Comparison of ENCODE assay signal across 8 cellular contexts in genomic region chr1:150186438-150186788, GRCh38. TPM values are rescaled to one million over a fixed set of nuclear protein-coding genes. Genes with fewer than 3 reads are reported as not detected.
DNase-seq lines count a peak whose midpoint lies in the region; ATAC-seq, FAIRE-seq and TF ChIP-seq lines count a peak whose summit lies in the region.
"Not testable (repeated sequence)": the region's sequence is repeated elsewhere in the genome, so short reads cannot be mapped to it uniquely, and the experiment has no call there.

No MANE protein-coding gene starts in this region.

- H3K4me3 ChIP-seq in DND-41 (ENCODE audit: low read depth in 1 of 2, low read length in 2 of 2); OCI-LY7 (ENCODE audit: low read depth, low read length, poor library complexity, severe bottlenecking); coronary artery; small intestine (ENCODE audit: low read depth in 1 of 2, low read length in 2 of 2); tibial nerve: not testable (repeated sequence)
- peak overlapping the region; percentile 20 for H3K4me3 ChIP-seq in adipocyte (ENCODE audit: low read length)

- H3K4me1 ChIP-seq in DND-41 (ENCODE audit: insufficient read depth, low read length) (peaks cover 12% of the 10 kb centered on the region; the same call in 1 of the 2 replicates), OCI-LY7 (ENCODE audit: insufficient read depth, low read length, poor library complexity, severe bottlenecking) (peaks cover 11% of the 10 kb centered on the region), adipocyte (ENCODE audit: control insufficient read depth, insufficient read depth, low read length) (peaks cover 17% of the 10 kb centered on the region), tibial nerve (peaks cover 0 to 14% (median 7%) of the 10 kb centered on the region in 4 donors)
- H3K4me1 ChIP-seq in small intestine (ENCODE audit: control insufficient read depth in 2 of 2, insufficient read depth in 1 of 2, low read depth in 1 of 2, low read length in 1 of 2), result not testable (repeated sequence)

- TF ChIP-seq POLR2A in tibial nerve (IDR thresholded peaks at IDR 0.05), result not testable (repeated sequence)

- H3K4me3 Mint-ChIP-seq in naive B cell, result peak overlapping the region in 5 of 8 donors; percentile 27 to 87 (median 77)

- TF ChIP-seq EP300 in tibial nerve (IDR thresholded peaks at IDR 0.05), result not testable (repeated sequence)

- intact Hi-C loops in OCI-LY7 (cut with micrococcal nuclease; ENCODE audit: unreplicated experiment), result loop anchor here (5.0 kb wide), 1 partner anchor 294 kb away; no protein-coding TSS in a partner anchor

- CTCF ChIA-PET in OCI-LY7 (lab: Charles Lee; ENCODE audit: unreplicated experiment), result interaction anchor here (0.9 to 1.4 kb wide), 3 partner anchors 17 to 113 kb away, joined by 3 to 5 read pairs (median 3); no protein-coding TSS in a partner anchor

- H3K9me2 ChIP-seq in OCI-LY7 (ENCODE audit: insufficient read depth, low read length), result not testable (repeated sequence)

- 58 to 81% (median 62%) methylated on average over 7 of the region's 7 CpGs for WGBS in small intestine, 3 donors
- WGBS in tibial nerve, 2 donors, result 83 to 85% methylated on average over 7 of the region's 7 CpGs

- not testable (repeated sequence) for H3K27me3 Mint-ChIP-seq in naive B cell

- H3K79me2 ChIP-seq in DND-41 (ENCODE audit: insufficient read depth, low read length); OCI-LY7 (ENCODE audit: insufficient read depth, low read depth, low read length): not testable (repeated sequence)

- TF ChIP-seq CTCF in DND-41 (IDR thresholded peaks at IDR 0.05; ENCODE audit: borderline replicate concordance, extremely low read depth, low read length, poor library complexity, severe bottlenecking); OCI-LY7 (conservative IDR thresholded peaks at IDR 0.05; ENCODE audit: low read length); coronary artery (IDR thresholded peaks at IDR 0.05); tibial nerve (IDR thresholded peaks at IDR 0.05): not testable (repeated sequence)

- not testable (repeated sequence) for H3K36me3 ChIP-seq in DND-41 (ENCODE audit: insufficient read depth, low read length); OCI-LY7 (ENCODE audit: insufficient read depth, low read length); adipocyte (ENCODE audit: control insufficient read depth, insufficient read depth, low read length, severe bottlenecking); small intestine (ENCODE audit: control insufficient read depth in 2 of 2, insufficient read depth in 2 of 2, low read length in 2 of 2); tibial nerve

- H3K9me3 Mint-ChIP-seq in naive B cell, result not testable (repeated sequence)

- H3K27me3 ChIP-seq in DND-41 (ENCODE audit: insufficient read depth, low read length, poor library complexity); adipocyte (replicated peaks; ENCODE audit: control insufficient read depth, insufficient read depth, low read length); layer of hippocampus (ENCODE audit: control insufficient read depth, insufficient read depth, low read length); small intestine (ENCODE audit: control insufficient read depth in 2 of 2, insufficient read depth in 2 of 2, low read length in 2 of 2); tibial nerve: not testable (repeated sequence)

- not testable (repeated sequence) for H3K9ac ChIP-seq in DND-41 (ENCODE audit: low read depth, low read length)
- peak overlapping the region; percentile 82 for H3K9ac ChIP-seq in adipocyte (ENCODE audit: low read length)

- peak overlapping the region in 4 of 6 donors; percentile 29 to 98 (median 68) for H3K27ac Mint-ChIP-seq in naive B cell

- H3K4me1 Mint-ChIP-seq in naive B cell, result peaks cover 6 to 15% (median 8%) of the 10 kb centered on the region in 3 donors

- not testable (repeated sequence) for H3K9me3 ChIP-seq in DND-41 (ENCODE audit: insufficient read depth, low read length, severe bottlenecking); OCI-LY7 (ENCODE audit: low read length); adipocyte (ENCODE audit: control insufficient read depth, low read length); small intestine (ENCODE audit: control insufficient read depth, low read depth); tibial nerve

- ATAC-seq in DND-41 (ENCODE audit: insufficient read depth, low read depth); naive B cell (ENCODE audit: low read depth in 2 of 2): not testable (repeated sequence)

- H2AFZ ChIP-seq in DND-41 (ENCODE audit: low read depth, low read length) (0 out of 2 replicates have a peak overlapping the region, but pooled peaks have one; percentile 35), OCI-LY7 (ENCODE audit: low read length) (peak overlapping the region; percentile 39; the same call in 1 of the 2 replicates)

- not testable (repeated sequence) for H3K36me3 Mint-ChIP-seq in naive B cell

- DNase-seq in DND-41; OCI-LY7 (ENCODE audit: low spot score); adipocyte (ENCODE audit: low read depth); coronary artery (ENCODE audit: low spot score); naive B cell; tibial nerve (ENCODE audit: low spot score in 2 of 2): not testable (repeated sequence)
- peak; percentile 33 for DNase-seq in small intestine

- H3K4me2 ChIP-seq in DND-41 (ENCODE audit: insufficient read depth, low read length); OCI-LY7 (ENCODE audit: low read length): not testable (repeated sequence)

- not testable (repeated sequence) for H4K20me1 ChIP-seq in DND-41 (ENCODE audit: insufficient read depth, low read length); OCI-LY7 (ENCODE audit: insufficient read depth, low read length)

- not testable (repeated sequence) for H3K27ac ChIP-seq in DND-41 (ENCODE audit: low read length); OCI-LY7 (ENCODE audit: low read depth, low read length, poor library complexity, severe bottlenecking); small intestine (ENCODE audit: low read depth in 1 of 2, low read length in 1 of 2)
- peak overlapping the region; percentile 50 to 77 for H3K27ac ChIP-seq in coronary artery
- peak overlapping the region; percentile 46 for H3K27ac ChIP-seq in layer of hippocampus (ENCODE audit: low read depth, low read length)
- H3K27ac ChIP-seq in tibial nerve, result peak overlapping the region in 3 of 4 donors; percentile 35 to 88 (median 69)

- FAIRE-seq in small intestine (lab: Jason Lieb, UNC), result not testable (repeated sequence)

- POLR2A ChIA-PET in OCI-LY7 (lab: Charles Lee), result interaction anchor here (0.7 to 1.7 kb wide), 4 partner anchors 8 to 299 kb away, joined by 3 to 18 read pairs (median 4); a partner anchor contains a TSS

- not testable (repeated sequence) for BruUV-seq in OCI-LY7 (replicated peaks; lab: Mats Ljungman, UMichigan)

RNA-seq across cellular contexts. Expression of gene PLEKHO1, which starts 36.7 kb away (rescaled TPM):
- 122 and 127 TPM in 2 replicates for total RNA-seq in OCI-LY7 (2014; rRNA removed; shearing (Covaris generic))
- total RNA-seq in OCI-LY7 (2022) (75.5 and 82.4 TPM in 2 replicates), tibial nerve (10 to 100 TPM; 37.8 to 55.2 (median 39.9) TPM)
- polyA plus RNA-seq in naive B cell (ENCODE audit: low read depth in 6 of 6) (10 to 100 TPM; 64.9 to 97.5 (median 84.0) TPM), small intestine (10 to 100 TPM in 2 of 3 donors, 1 to 10 TPM in 1; 8.1 to 38.4 (median 29.8) TPM)

RNA-seq across cellular contexts. Expression of gene ANP32E, which starts 49.5 kb away (rescaled TPM):
- 52.8 and 73.5 TPM in 2 replicates for total RNA-seq in OCI-LY7 (2014; rRNA removed; shearing (Covaris generic))
- total RNA-seq in OCI-LY7 (2022) (152 and 170 TPM in 2 replicates), tibial nerve (10 to 100 TPM; 17.7 to 29.9 (median 23.7) TPM)
- polyA plus RNA-seq in naive B cell (ENCODE audit: low read depth in 6 of 6) (10 to 100 TPM; 44.7 to 67.8 (median 49.8) TPM), small intestine (10 to 100 TPM; 13.2 to 45.1 (median 16.1) TPM)
